Comparison of ENCODE assay signal across 9 cellular contexts in genomic region chr17:35766903-35767510, GRCh38. TPM values are rescaled to one million over a fixed set of nuclear protein-coding genes. Genes with fewer than 3 reads are reported as not detected.
A peak's percentile ranks its signal among the peaks of the same experiment; 100 is the strongest.
DNase-seq lines count a peak whose midpoint lies in the region; ATAC-seq lines count a peak whose summit lies in the region.
"Had no signal": no experiment of that assay in that cellular context is flagged by ENCODE, and none has a peak within 500 bp of the region (broad histone marks: within the 10 kb centered on the region; RNA-seq: fewer than 3 reads in every experiment).

No MANE protein-coding gene starts in this region.

- H3K27ac Mint-ChIP-seq in stimulated activated naive B cell treated with anti-CD40 and anti-IgM and Interleukin-4, amounts not matched to agents 10 μg/mL and 1 μg/mL and 100 μg/mL, for 72 hours, result no peak overlapping the region

- H3K27me3 Mint-ChIP-seq in stimulated activated naive B cell treated with anti-CD40 and anti-IgM and Interleukin-4, amounts not matched to agents 10 μg/mL and 1 μg/mL and 100 μg/mL, for 72 hours, result peaks cover 10 to 20% of the 10 kb centered on the region in 2 donors

- H3K4me1 Mint-ChIP-seq in stimulated activated naive B cell treated with anti-CD40 and anti-IgM and Interleukin-4, amounts not matched to agents 10 μg/mL and 1 μg/mL and 100 μg/mL, for 72 hours, result peaks cover 8 to 11% of the 10 kb centered on the region in 2 donors

- H3K9me3 Mint-ChIP-seq in stimulated activated naive B cell treated with anti-CD40 and anti-IgM and Interleukin-4, amounts not matched to agents 10 μg/mL and 1 μg/mL and 100 μg/mL, for 72 hours, result no peaks in the 10 kb centered on the region

- H3K36me3 Mint-ChIP-seq in stimulated activated naive B cell treated with anti-CD40 and anti-IgM and Interleukin-4, amounts not matched to agents 10 μg/mL and 1 μg/mL and 100 μg/mL, for 72 hours, result no peaks in the 10 kb centered on the region

- DNase-seq in NCI-H510A treated with DMSO at 0.1 percent for 48 hours (lab: John Stamatoyannopoulos, UW) (peak; percentile 13), NCI-H510A (lab: John Stamatoyannopoulos, UW) (no peak), M059J (ENCODE audit: low read depth) (peak; percentile 54), amniotic epithelial cell (ENCODE audit: low read depth) (peak; percentile 38), kidney tubule cell (ENCODE audit: low spot score) (peak; percentile 45), amniotic stem cell (lab: John Stamatoyannopoulos, UW) (no peak)
- DNase-seq in stimulated activated naive B cell treated with anti-CD40 and anti-IgM and Interleukin-4, amounts not matched to agents 10 μg/mL and 1 μg/mL and 100 μg/mL, for 72 hours, result no peak

- no peak overlapping the region for H3K4me3 Mint-ChIP-seq in stimulated activated naive B cell treated with anti-CD40 and anti-IgM and Interleukin-4, amounts not matched to agents 10 μg/mL and 1 μg/mL and 100 μg/mL, for 72 hours

- ATAC-seq in stimulated activated naive B cell treated with anti-CD40 and anti-IgM and Interleukin-4, amounts not matched to agents 10 μg/mL and 1 μg/mL and 100 μg/mL, for 72 hours (replicated peaks), result no peak
- no peak for ATAC-seq in GM18870 (IDR thresholded peaks at IDR 0.05; ENCODE audit: unreplicated experiment)

RNA-seq across cellular contexts. Expression of gene C17orf50, which starts 6.3 kb away (rescaled TPM):
- total RNA-seq in M059J (2014; rRNA removed; shearing (Covaris generic)), result not detected in 2 replicates
- total RNA-seq: pulmonary artery endothelial cell had no signal

RNA-seq across cellular contexts. Expression of gene GAS2L2, which starts 14.0 kb away (rescaled TPM):
- not detected in 2 replicates for total RNA-seq in M059J (2014; rRNA removed; shearing (Covaris generic))
- total RNA-seq: pulmonary artery endothelial cell had no signal

RNA-seq across cellular contexts. Expression of gene MMP28, which starts 28.4 kb away (rescaled TPM):
- total RNA-seq in M059J (2014; rRNA removed; shearing (Covaris generic)), result 0.17 and 1.2 TPM in 2 replicates

RNA-seq across cellular contexts. Expression of gene RASL10B, which starts 35.6 kb away (rescaled TPM):
- 0.71 and 0.89 TPM in 2 replicates for total RNA-seq in M059J (2014; rRNA removed; shearing (Covaris generic))

RNA-seq across cellular contexts. Expression of gene TAF15, which starts 42.3 kb away (rescaled TPM):
- total RNA-seq in M059J (2014; rRNA removed; shearing (Covaris generic)), result 11.3 and 21.0 TPM in 2 replicates

Comparison
In these comparisons a context has a peak if more than half of its experiments do, and no peak if none do; other contexts are left out.
1. DNase-seq: peak in NCI-H510A treated with DMSO at 0.1 percent for 48 hours (single experiment), M059J (single experiment), amniotic epithelial cell (single experiment) and kidney tubule cell (single experiment); none in NCI-H510A (single experiment), amniotic stem cell (single experiment) and stimulated activated naive B cell treated with anti-CD40 and anti-IgM and Interleukin-4, amounts not matched to agents 10 μg/mL and 1 μg/mL and 100 μg/mL, for 72 hours (single experiment).